In genomic region chr2:229900012-229900411, GRCh38 we compare ENCODE assay signal across 22 cellular contexts. TPM values are rescaled to one million over a fixed set of nuclear protein-coding genes. Genes with fewer than 3 reads are reported as not detected.
DNase-seq lines count a peak whose midpoint lies in the region; ATAC-seq, FAIRE-seq and TF ChIP-seq lines count a peak whose summit lies in the region.
"Had no signal": no experiment of that assay in that cellular context is flagged by ENCODE, and none has a peak within 500 bp of the region (broad histone marks: within the 10 kb centered on the region; RNA-seq: fewer than 3 reads in every experiment).

No MANE protein-coding gene starts in this region.

- H3K4me1 ChIP-seq in GM12878 (ENCODE audit: control insufficient read depth, insufficient read depth, low read length) = peaks cover 5% of the 10 kb centered on the region
- H3K4me1 ChIP-seq: Caco-2 had no signal

- H3K4me3 Mint-ChIP-seq in activated CD4-positive, alpha-beta memory T cell treated with anti-CD3 and anti-CD28 coated beads for 36 hours = no peak overlapping the region
- no peak overlapping the region for H3K4me3 Mint-ChIP-seq in activated CD4-positive, alpha-beta memory T cell treated with anti-CD3 and anti-CD28 coated beads, Interleukin-2, amount 10 ng/mL, durations not matched to agents 7 days and 5 days
- no peak overlapping the region for H3K4me3 Mint-ChIP-seq in natural killer cell
- H3K4me3 Mint-ChIP-seq: B cell had no signal

- 5% methylated on average over 3 of the region's 3 CpGs for WGBS in GM12878 (ENCODE audit: insufficient coverage, insufficient replicate concordance, low lambda C conversion rate, missing lambda C conversion rate)

- peaks cover 50% of the 10 kb centered on the region for H3K4me1 Mint-ChIP-seq in activated CD4-positive, alpha-beta memory T cell treated with anti-CD3 and anti-CD28 coated beads for 36 hours (ENCODE audit: low read depth)
- peaks cover 35% of the 10 kb centered on the region for H3K4me1 Mint-ChIP-seq in activated CD4-positive, alpha-beta memory T cell treated with anti-CD3 and anti-CD28 coated beads, Interleukin-2, amount 10 ng/mL, durations not matched to agents 7 days and 5 days
- peaks cover 65 to 67% of the 10 kb centered on the region in 2 donors for H3K4me1 Mint-ChIP-seq in natural killer cell

- in situ Hi-C loops in GM12878 (cut with MboI) = no loop called here

- TF ChIP-seq POLR2A in GM12878 (IDR thresholded peaks at IDR 0.05; ENCODE audit: low read depth, low read length) = no peak

- no TSS peak for BruUV-seq in GM12878 (replicated peaks; lab: Mats Ljungman, UMichigan)

- H3K79me2 ChIP-seq in GM12878 (ENCODE audit: control insufficient read depth, insufficient read depth, low read length) = peaks cover 81% of the 10 kb centered on the region

- H3K9me3 Mint-ChIP-seq in activated CD4-positive, alpha-beta memory T cell treated with anti-CD3 and anti-CD28 coated beads for 36 hours = no peaks in the 10 kb centered on the region
- H3K9me3 Mint-ChIP-seq in activated CD4-positive, alpha-beta memory T cell treated with anti-CD3 and anti-CD28 coated beads, Interleukin-2, amount 10 ng/mL, durations not matched to agents 7 days and 5 days = no peaks in the 10 kb centered on the region
- no peaks in the 10 kb centered on the region for H3K9me3 Mint-ChIP-seq in natural killer cell
- H3K9me3 Mint-ChIP-seq: IgD-negative memory B cell had no signal

- peaks cover 5 to 25% of the 10 kb centered on the region in 2 experiments for H3K36me3 ChIP-seq in GM12878 (ENCODE audit: control insufficient read depth in 2 of 2, insufficient read depth in 2 of 2, low read length in 1 of 2)

- no peak overlapping the region for H3K27ac ChIP-seq in GM12878 (ENCODE audit: control insufficient read depth, insufficient read depth)
- H3K27ac ChIP-seq: HL-60 had no signal

- CTCF ChIA-PET in activated CD4-positive, alpha-beta memory T cell treated with anti-CD3 and anti-CD28 coated beads for 36 hours (lab: Charles Lee) = interaction anchor here (0.6 to 3.5 kb wide), 3 partner anchors 11 to 1861 kb away, joined by 3 to 15 read pairs (median 5); partner anchors contain the start of genes FBXO36 and TRIP12
- CTCF ChIA-PET in activated CD4-positive, alpha-beta memory T cell treated with anti-CD3 and anti-CD28 coated beads, Interleukin-2, amount 10 ng/mL, durations not matched to agents 7 days and 5 days (lab: Charles Lee) = interaction anchor here (1.5 kb wide), 1 partner anchor 11 kb away, joined by 6 read pairs; no protein-coding TSS in a partner anchor
- CTCF ChIA-PET in GM12878 (lab: Yijun Ruan, JAX) = interaction anchor here (1.3 to 6.2 kb wide), 4 partner anchors 11 to 119 kb away, joined by 4 to 32 read pairs (median 6); no protein-coding TSS in a partner anchor

- H2AFZ ChIP-seq in GM12878 (ENCODE audit: control insufficient read depth, low read depth, low read length) = no peak overlapping the region

- no peak for TF ChIP-seq RAD21 in GM12878 (IDR thresholded peaks at IDR 0.05; ENCODE audit: insufficient read depth, low read depth, low read length)

- H4K20me1 ChIP-seq in GM12878 (ENCODE audit: control insufficient read depth, insufficient read depth) = no peaks in the 10 kb centered on the region; the same call in none of the 2 replicates

- no peaks in the 10 kb centered on the region for H3K27me3 Mint-ChIP-seq in activated CD4-positive, alpha-beta memory T cell treated with anti-CD3 and anti-CD28 coated beads for 36 hours
- H3K27me3 Mint-ChIP-seq in activated CD4-positive, alpha-beta memory T cell treated with anti-CD3 and anti-CD28 coated beads, Interleukin-2, amount 10 ng/mL, durations not matched to agents 7 days and 5 days = no peaks in the 10 kb centered on the region
- H3K27me3 Mint-ChIP-seq in natural killer cell (ENCODE audit: low read depth in 2 of 2) = no peaks in the 10 kb centered on the region
- H3K27me3 Mint-ChIP-seq: B cell, IgD-negative memory B cell had no signal

- peak overlapping the region; percentile 8 for H3K27ac Mint-ChIP-seq in activated CD4-positive, alpha-beta memory T cell treated with anti-CD3 and anti-CD28 coated beads for 36 hours
- no peak overlapping the region for H3K27ac Mint-ChIP-seq in activated CD4-positive, alpha-beta memory T cell treated with anti-CD3 and anti-CD28 coated beads, Interleukin-2, amount 10 ng/mL, durations not matched to agents 7 days and 5 days
- H3K27ac Mint-ChIP-seq in natural killer cell = peak overlapping the region; percentile 32 to 44
- H3K27ac Mint-ChIP-seq: B cell had no signal

- no peak overlapping the region for H3K4me3 ChIP-seq in GM12878

- H3K9me3 ChIP-seq in GM12878 (replicated peaks; ENCODE audit: control insufficient read depth, insufficient read depth, low read length) = no peaks in the 10 kb centered on the region
- H3K9me3 ChIP-seq: Caco-2 had no signal

- H3K27me3 ChIP-seq in GM12878 (replicated peaks in 1 of 2; ENCODE audit: control insufficient read depth in 2 of 2, insufficient read depth in 2 of 2, low read length in 1 of 2) = no peaks in the 10 kb centered on the region

- RAD21 ChIA-PET in GM12878 (lab: Charles Lee; ENCODE audit: unreplicated experiment) = interaction anchor here (1.3 to 1.4 kb wide), 2 partner anchors 11 to 26 kb away, joined by 3 to 4 read pairs; no protein-coding TSS in a partner anchor

- intact Hi-C loops in activated CD4-positive, alpha-beta memory T cell treated with anti-CD3 and anti-CD28 coated beads for 36 hours (cut with micrococcal nuclease) = loop anchor here (1.0 kb wide), 1 partner anchor 78 kb away; no protein-coding TSS in a partner anchor
- intact Hi-C loops in GM12878 (cut with micrococcal nuclease; ENCODE audit: unreplicated experiment) = no loop called here
- intact Hi-C loops in natural killer cell (cut with micrococcal nuclease) = no loop called here

- no peak overlapping the region for H3K9ac ChIP-seq in GM12878 (ENCODE audit: control insufficient read depth, insufficient read depth, low read length)

- peak; percentile 58 for ATAC-seq in GM19351 (IDR thresholded peaks at IDR 0.05; ENCODE audit: unreplicated experiment)
- peak; percentile 23; the same call in 1 of the 3 replicates for ATAC-seq in GM12878
- ATAC-seq in natural killer cell = no peak
- no peak for ATAC-seq in GM19328 (IDR thresholded peaks at IDR 0.05; ENCODE audit: unreplicated experiment)
- ATAC-seq: HCT116, Right ventricle myocardium inferior had no signal

- SMC1A ChIA-PET in GM12878 (lab: Charles Lee; ENCODE audit: uncharacterized antibody, unreplicated experiment) = interaction anchor here (1.0 to 1.5 kb wide), 2 partner anchors 21 to 98 kb away, joined by 3 to 4 read pairs; no protein-coding TSS in a partner anchor

- no peak for FAIRE-seq in GM12878 (lab: Jason Lieb, UNC)
- FAIRE-seq: RCC 7860 had no signal

- H3K36me3 Mint-ChIP-seq in activated CD4-positive, alpha-beta memory T cell treated with anti-CD3 and anti-CD28 coated beads for 36 hours = peaks cover 11% of the 10 kb centered on the region
- peaks cover 36% of the 10 kb centered on the region for H3K36me3 Mint-ChIP-seq in activated CD4-positive, alpha-beta memory T cell treated with anti-CD3 and anti-CD28 coated beads, Interleukin-2, amount 10 ng/mL, durations not matched to agents 7 days and 5 days (ENCODE audit: low read depth)
- no peaks in the 10 kb centered on the region for H3K36me3 Mint-ChIP-seq in natural killer cell

- no peak for TF ChIP-seq EP300 in GM12878 (IDR thresholded peaks at IDR 0.05; ENCODE audit: borderline replicate concordance in 1 of 2, control insufficient read depth in 1 of 2, low read depth in 2 of 2, low read length in 2 of 2)

- H3K4me2 ChIP-seq in GM12878 (ENCODE audit: control insufficient read depth, insufficient read depth) = no peak overlapping the region

- TF ChIP-seq CTCF in GM12878 (IDR thresholded peaks at IDR 0.05 in 2 of 3, conservative IDR thresholded peaks at IDR 0.05 in 1 of 3; ENCODE audit: control insufficient read depth in 2 of 3, extremely low read depth in 1 of 3, insufficient read depth in 1 of 3, low read depth in 3 of 3, low read length in 3 of 3) = no peak
- TF ChIP-seq CTCF in natural killer cell (IDR thresholded peaks at IDR 0.05) = no peak

- POLR2A ChIA-PET in activated CD4-positive, alpha-beta memory T cell treated with anti-CD3 and anti-CD28 coated beads for 36 hours (lab: Charles Lee) = no interaction called here
- POLR2A ChIA-PET in activated CD4-positive, alpha-beta memory T cell treated with anti-CD3 and anti-CD28 coated beads, Interleukin-2, amount 10 ng/mL, durations not matched to agents 7 days and 5 days (lab: Charles Lee) = no interaction called here
- POLR2A ChIA-PET in GM12878 (lab: Charles Lee) = interaction anchor here (0.6 to 1.1 kb wide), 2 partner anchors 13 to 15 kb away, joined by 3 to 4 read pairs; no protein-coding TSS in a partner anchor

- DNase-seq in activated CD4-positive, alpha-beta memory T cell treated with anti-CD3 and anti-CD28 coated beads for 36 hours = no peak
- DNase-seq in activated CD4-positive, alpha-beta memory T cell treated with anti-CD3 and anti-CD28 coated beads, Interleukin-2, amount 10 ng/mL, durations not matched to agents 7 days and 5 days = no peak
- DNase-seq in GM12878 (ENCODE audit: low read depth, low spot score) = no peak
- DNase-seq in natural killer cell = no peak
- DNase-seq in activated CD8-positive, alpha-beta memory T cell treated with anti-CD3 and anti-CD28 coated beads, Interleukin-2, amount 50 U/mL, for 48 hours = no peak
- no peak for DNase-seq in NCI-H2196 (lab: John Stamatoyannopoulos, UW; ENCODE audit: unreplicated experiment)
- DNase-seq: 8988T, Caco-2, DMS153, GDM1, GOT3, NCI-H1105, NCI-H510A treated with DMSO at 0.1 percent for 48 hours, NCI-H774 had no signal

RNA-seq across cellular contexts. Expression of gene TRIP12, which starts 21.8 kb away (rescaled TPM):
- total RNA-seq in activated CD4-positive, alpha-beta memory T cell treated with anti-CD3 and anti-CD28 coated beads for 36 hours = 100 to 1,000 TPM; 226 to 253 TPM
- 100 to 1,000 TPM; 224 to 229 TPM for total RNA-seq in activated CD4-positive, alpha-beta memory T cell treated with anti-CD3 and anti-CD28 coated beads, Interleukin-2, amount 10 ng/mL, durations not matched to agents 7 days and 5 days
- total RNA-seq in GM12878 (2013; cell fraction: nucleolus; rRNA removed) = 384 and 392 TPM in 2 replicates
- total RNA-seq in GM12878 (2014; rRNA removed) = 108 and 122 TPM in 2 replicates
- total RNA-seq in GM12878 (2014; rRNA removed; fragmentation: Illumina TruSeq; extraction: Trizol) = 197 and 200 TPM in 2 replicates
- 196 and 207 TPM in 2 replicates for total RNA-seq in GM12878 (2021)
- 51.0 TPM for polyA plus RNA-seq in GM12878 (2011; ENCODE audit: low read depth)
- polyA plus RNA-seq in GM12878 (2011; rRNA removed) = 122 and 164 TPM in 2 replicates
- 52.6 and 69.0 TPM in 2 replicates for polyA plus RNA-seq in GM12878 (2011; cell fraction: cytosol; rRNA removed)
- polyA plus RNA-seq in GM12878 (2011; cell fraction: nucleus; rRNA removed) = 130 and 178 TPM in 2 replicates
- polyA plus RNA-seq in GM12878 (2012) = 62.5 and 70.7 TPM in 2 replicates
- 144 and 154 TPM in 2 replicates for polyA plus RNA-seq in GM12878 (2014; fragmentation: Illumina TruSeq; extraction: Trizol)
- polyA plus RNA-seq in GM12878 (2014; fragmentation: Nextera tagmentation; extraction: Ambion mirVana) = 10 to 100 TPM; 23.1 to 23.9 TPM
- polyA plus RNA-seq in GM12878 (2014; rRNA removed) = 75.0 and 76.8 TPM in 2 replicates
- 10 to 100 TPM; 85.5 to 86.0 TPM for polyA plus RNA-seq in GM12878 (2016; fragmentation: Nextera tagmentation; extraction: Ambion mirVana)
- 368 and 403 TPM in 2 replicates for polyA minus RNA-seq in GM12878 (2011; rRNA and poly(A)+ RNA removed)
- polyA minus RNA-seq in GM12878 (2011; cell fraction: cytosol; rRNA and poly(A)+ RNA removed) = 125 and 133 TPM in 2 replicates
- 186 and 316 TPM in 2 replicates for polyA minus RNA-seq in GM12878 (2011; cell fraction: nucleus; rRNA and poly(A)+ RNA removed)
- total RNA-seq in natural killer cell = 100 to 1,000 TPM; 295 to 351 (median 325) TPM

RNA-seq across cellular contexts. Expression of gene FBXO36, which starts 22.3 kb away (rescaled TPM):
- total RNA-seq in activated CD4-positive, alpha-beta memory T cell treated with anti-CD3 and anti-CD28 coated beads for 36 hours = 1 to 10 TPM; 1.5 TPM
- 1 to 10 TPM in 1 of 2 experiments, under 1 TPM in 1; 0.71 to 1.1 TPM for total RNA-seq in activated CD4-positive, alpha-beta memory T cell treated with anti-CD3 and anti-CD28 coated beads, Interleukin-2, amount 10 ng/mL, durations not matched to agents 7 days and 5 days
- 1.4 and 2.3 TPM in 2 replicates for total RNA-seq in GM12878 (2013; cell fraction: nucleolus; rRNA removed)
- total RNA-seq in GM12878 (2014; rRNA removed) = 1.4 and 2.1 TPM in 2 replicates
- 1.7 and 1.9 TPM in 2 replicates for total RNA-seq in GM12878 (2014; rRNA removed; fragmentation: Illumina TruSeq; extraction: Trizol)
- 0.82 and 1.0 TPM in 2 replicates for total RNA-seq in GM12878 (2021)
- polyA plus RNA-seq in GM12878 (2011; ENCODE audit: low read depth) = 0.46 TPM
- polyA plus RNA-seq in GM12878 (2011; rRNA removed) = 0.79 and 0.94 TPM in 2 replicates
- polyA plus RNA-seq in GM12878 (2011; cell fraction: cytosol; rRNA removed) = 0.43 and 0.50 TPM in 2 replicates
- polyA plus RNA-seq in GM12878 (2011; cell fraction: nucleus; rRNA removed) = 0.32 and 0.37 TPM in 2 replicates
- polyA plus RNA-seq in GM12878 (2012) = 0.32 and 0.52 TPM in 2 replicates
- polyA plus RNA-seq in GM12878 (2014; fragmentation: Illumina TruSeq; extraction: Trizol) = 1.1 and 1.7 TPM in 2 replicates
- polyA plus RNA-seq in GM12878 (2014; fragmentation: Nextera tagmentation; extraction: Ambion mirVana) = 1 to 10 TPM; 1.7 to 2.7 TPM
- polyA plus RNA-seq in GM12878 (2014; rRNA removed) = 0.95 and 1.1 TPM in 2 replicates
- polyA plus RNA-seq in GM12878 (2016; fragmentation: Nextera tagmentation; extraction: Ambion mirVana) = 1 to 10 TPM; 1.3 to 1.4 TPM
- 0.62 and 0.73 TPM in 2 replicates for polyA minus RNA-seq in GM12878 (2011; rRNA and poly(A)+ RNA removed)
- 0.40 TPM in 1 of 2 replicates, not detected in the other for polyA minus RNA-seq in GM12878 (2011; cell fraction: cytosol; rRNA and poly(A)+ RNA removed)
- 0.12 TPM in 1 of 2 replicates, not detected in the other for polyA minus RNA-seq in GM12878 (2011; cell fraction: nucleus; rRNA and poly(A)+ RNA removed)
- 1 to 10 TPM; 1.2 to 1.8 (median 1.5) TPM for total RNA-seq in natural killer cell

Comparison
In these comparisons a context has a peak if more than half of its experiments do, and no peak if none do; other contexts are left out.
1. ATAC-seq: peak in GM19351 (single experiment) and GM12878 (single experiment); none in natural killer cell (0 of 3) and GM19328 (single experiment).